26 cellular contexts compared by ENCODE assay signal in the genomic region with DNA sequence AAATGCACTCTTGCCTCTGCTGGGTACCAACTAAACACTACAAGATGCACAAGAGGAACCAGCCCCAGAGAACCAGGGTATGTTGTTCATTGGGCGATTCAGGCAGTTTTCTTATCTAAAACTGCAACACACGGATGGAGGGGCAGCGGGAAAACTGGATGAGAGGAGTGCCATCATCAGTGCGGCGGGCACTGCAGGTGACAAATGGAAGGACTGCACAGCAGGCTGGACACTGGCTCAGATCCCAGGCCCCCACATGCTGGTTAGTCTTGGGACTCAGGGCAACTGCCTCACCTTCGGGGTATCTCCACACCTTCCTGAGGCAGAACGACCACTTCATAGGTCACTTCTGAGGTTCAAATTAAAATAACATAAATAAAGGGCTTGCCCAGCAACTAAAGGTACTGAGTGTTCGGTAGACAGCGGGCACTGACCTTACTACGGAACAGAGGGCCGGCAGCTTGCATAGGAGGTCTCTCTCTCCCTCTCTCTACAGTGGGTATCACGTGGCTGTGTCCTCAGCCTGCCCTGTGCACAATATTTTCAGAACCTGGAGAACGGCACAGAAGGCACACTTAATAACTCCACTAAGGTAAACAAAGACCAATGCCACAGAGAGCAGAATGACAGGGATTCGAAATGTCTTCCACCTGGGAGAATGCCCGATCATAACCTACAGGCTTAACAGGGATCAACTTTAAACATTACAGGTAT.
DNase-seq lines count a peak whose midpoint lies in the region; ATAC-seq, FAIRE-seq and TF ChIP-seq lines count a peak whose summit lies in the region.
"Had no signal": no experiment of that assay in that cellular context is flagged by ENCODE, and none has a peak within 500 bp of the region (broad histone marks: within the 10 kb centered on the region; RNA-seq: fewer than 3 reads in every experiment).

No MANE protein-coding gene starts in this region.

- no peaks in the 10 kb centered on the region for H3K27me3 Mint-ChIP-seq in H9 (ENCODE audit: low read depth)
- H3K27me3 Mint-ChIP-seq in activated naive CD8-positive, alpha-beta T cell treated with anti-CD3 and anti-CD28 coated beads, Interleukin-2, amount 50 U/mL, for 24 hours, result peaks cover 4% of the 10 kb centered on the region
- H3K27me3 Mint-ChIP-seq: activated CD4-positive, alpha-beta memory T cell treated with anti-CD3 and anti-CD28 coated beads for 36 hours; brain had no signal

- no peak for TF ChIP-seq POLR2A in gastrocnemius medialis (IDR thresholded peaks at IDR 0.05)

- peaks cover 24% of the 10 kb centered on the region; the same call in 1 of the 2 replicates for H3K79me2 ChIP-seq in H9 (ENCODE audit: insufficient read depth, low read length)

- H3K79me1 ChIP-seq in H9 (ENCODE audit: insufficient read depth, low read depth, low read length, poor library complexity, severe bottlenecking), result peaks cover 8% of the 10 kb centered on the region

- no peaks in the 10 kb centered on the region for H3K23me2 ChIP-seq in H9 (ENCODE audit: insufficient read length, low read depth, low read length, poor library complexity, severe bottlenecking)

- no CpG with 5 or more reads among the region's 15 CpGs for WGBS in H9 (ENCODE audit: extremely low coverage, insufficient read length, low lambda C conversion rate)

- ATAC-seq in gastrocnemius medialis (peak in 1 of 2 donors; percentile 36), SK-N-SH treated with all-trans-retinoic acid at 6 μM for 48 hours (no peak)
- no peak for ATAC-seq in activated naive CD8-positive, alpha-beta T cell treated with anti-CD3 and anti-CD28 coated beads, Interleukin-2, amount 50 U/mL, for 24 hours
- ATAC-seq: HCT116; naive thymus-derived CD4-positive, alpha-beta T cell had no signal

- H3K4me3 Mint-ChIP-seq in H9, result no peak overlapping the region
- H3K4me3 Mint-ChIP-seq in activated naive CD8-positive, alpha-beta T cell treated with anti-CD3 and anti-CD28 coated beads, Interleukin-2, amount 50 U/mL, for 24 hours, result no peak overlapping the region
- H3K4me3 Mint-ChIP-seq: activated CD4-positive, alpha-beta memory T cell treated with anti-CD3 and anti-CD28 coated beads for 36 hours; brain; naive thymus-derived CD4-positive, alpha-beta T cell; T-helper 1 cell treated with Interleukin-12 subunit alpha and Interleukin-12 subunit beta and Interleukin-4 antibody, amounts not matched to agents 30 μg/mL and 1 μg/mL, for 36 hours had no signal

- intact Hi-C loops in ascending aorta (cut with DNase I), result loop anchor here (5.0 kb wide), 2 partner anchors 43 to 157 kb away; no protein-coding TSS in a partner anchor
- intact Hi-C loops in gastrocnemius medialis (cut with DNase I; ENCODE audit: low total_unique reads), result loop anchor here (2.0 to 5.0 kb wide), 2 partner anchors 54 to 92 kb away; no protein-coding TSS in a partner anchor

- peak; percentile 9 for FAIRE-seq in islet of Langerhans (lab: Jason Lieb, UNC)
- FAIRE-seq: G401.6, TTC549 had no signal

- H3K27ac Mint-ChIP-seq in H9, result peak overlapping the region in 2 of 3 experiments; percentile 29 to 46; a peak in 2 of 7 replicates
- no peak overlapping the region for H3K27ac Mint-ChIP-seq in activated naive CD8-positive, alpha-beta T cell treated with anti-CD3 and anti-CD28 coated beads, Interleukin-2, amount 50 U/mL, for 24 hours
- H3K27ac Mint-ChIP-seq: activated CD4-positive, alpha-beta memory T cell treated with anti-CD3 and anti-CD28 coated beads for 36 hours; T-helper 1 cell treated with Interleukin-12 subunit alpha and Interleukin-12 subunit beta and Interleukin-4 antibody, amounts not matched to agents 30 μg/mL and 1 μg/mL, for 36 hours had no signal

- H3K4me1 Mint-ChIP-seq in H9, result peaks cover 37 to 44% of the 10 kb centered on the region in 2 experiments
- peaks cover 2% of the 10 kb centered on the region for H3K4me1 Mint-ChIP-seq in activated naive CD8-positive, alpha-beta T cell treated with anti-CD3 and anti-CD28 coated beads, Interleukin-2, amount 50 U/mL, for 24 hours

- no peak overlapping the region for H2AFZ ChIP-seq in H9 (ENCODE audit: low read length)

- no peak overlapping the region for H4K5ac ChIP-seq in H9 (ENCODE audit: insufficient read length, low read depth, low read length)

- no peak overlapping the region for H3K4me3 ChIP-seq in ascending aorta
- no peak overlapping the region for H3K4me3 ChIP-seq in gastrocnemius medialis
- H3K4me3 ChIP-seq: prostate gland, tibial nerve had no signal

- H3K27me3 ChIP-seq in H9 (ENCODE audit: insufficient read depth, low read length) (no peaks in the 10 kb centered on the region), ascending aorta (no peaks in the 10 kb centered on the region), gastrocnemius medialis (no peaks in the 10 kb centered on the region)
- H3K27me3 ChIP-seq: tibial nerve had no signal

- H2BK5ac ChIP-seq in H9 (ENCODE audit: insufficient read length, low read length), result no peak overlapping the region

- no peak overlapping the region for H3K23ac ChIP-seq in H9 (ENCODE audit: insufficient read length, low read depth, low read length)

- H3K4me1 ChIP-seq in H9 (ENCODE audit: insufficient read depth, low read length) (no peaks in the 10 kb centered on the region), ascending aorta (peaks cover 3 to 46% of the 10 kb centered on the region in 2 donors), gastrocnemius medialis (peaks cover 36 to 63% of the 10 kb centered on the region in 2 donors)
- H3K4me1 ChIP-seq: Caco-2, prostate gland had no signal

- no peak overlapping the region for H3K56ac ChIP-seq in H9 (ENCODE audit: insufficient read length, low read depth, low read length)

- H3K36me3 ChIP-seq in ascending aorta, result no peaks in the 10 kb centered on the region
- no peaks in the 10 kb centered on the region for H3K36me3 ChIP-seq in gastrocnemius medialis
- H3K36me3 ChIP-seq: prostate gland, tibial nerve had no signal

- H3K9me3 Mint-ChIP-seq in H9, result no peaks in the 10 kb centered on the region; a peak in 1 of 5 replicates
- H3K9me3 Mint-ChIP-seq in activated naive CD8-positive, alpha-beta T cell treated with anti-CD3 and anti-CD28 coated beads, Interleukin-2, amount 50 U/mL, for 24 hours, result no peaks in the 10 kb centered on the region
- H3K9me3 Mint-ChIP-seq: activated CD4-positive, alpha-beta memory T cell treated with anti-CD3 and anti-CD28 coated beads for 36 hours; brain; T-helper 1 cell treated with Interleukin-12 subunit alpha and Interleukin-12 subunit beta and Interleukin-4 antibody, amounts not matched to agents 30 μg/mL and 1 μg/mL, for 36 hours had no signal

- DNase-seq in H9 (no peak), ascending aorta (ENCODE audit: low spot score in 2 of 2) (no peak), gastrocnemius medialis (no peak), SIG-M5 treated with dmso at 0.1 percent for 504 hours (lab: John Stamatoyannopoulos, UW; ENCODE audit: unreplicated experiment) (no peak)
- no peak for DNase-seq in activated naive CD8-positive, alpha-beta T cell treated with anti-CD3 and anti-CD28 coated beads, Interleukin-2, amount 50 U/mL, for 24 hours
- DNase-seq: activated CD4-positive, alpha-beta memory T cell treated with anti-CD3 and anti-CD28 coated beads for 36 hours; activated CD4-positive, alpha-beta T cell treated with anti-CD3 and anti-CD28 coated beads for 1 hour; activated CD8-positive, alpha-beta memory T cell treated with anti-CD3 and anti-CD28 coated beads, Interleukin-2, amount 50 U/mL, for 4 hours; activated naive CD4-positive, alpha-beta T cell; Caco-2; midbrain; naive thymus-derived CD4-positive, alpha-beta T cell; NCI-H2029 treated with DMSO at 0.1 percent for 48 hours; NCI-H345; nucleus accumbens; stimulated activated CD4-positive, alpha-beta T cell treated with anti-CD3 and anti-CD28 coated beads, Interleukin-4, amount 100 ng/mL, for 24 hours had no signal

- no peak overlapping the region for H4K91ac ChIP-seq in H9 (ENCODE audit: insufficient read length, low read depth, low read length)

- H2BK20ac ChIP-seq in H9 (ENCODE audit: low read depth, low read length, poor library complexity, severe bottlenecking), result no peak overlapping the region

- no peak overlapping the region for H2BK12ac ChIP-seq in H9 (ENCODE audit: insufficient read length, low read depth, low read length)

- in situ Hi-C loops in gastrocnemius medialis (cut with MboI; ENCODE audit: low sequenced_read_pairs in 4 of 4), result no loop called here

- no peak overlapping the region for H3K27ac ChIP-seq in H9 (ENCODE audit: insufficient read length, low read depth, low read length)
- peak overlapping the region; percentile 41 to 72 for H3K27ac ChIP-seq in ascending aorta
- H3K27ac ChIP-seq in gastrocnemius medialis, result peak overlapping the region; percentile 33 to 73 (median 59)
- H3K27ac ChIP-seq: epithelial cell of prostate, tibial nerve had no signal

- no peak overlapping the region for H3K4ac ChIP-seq in H9 (ENCODE audit: low read depth, low read length)

- H2AK5ac ChIP-seq in H9 (ENCODE audit: insufficient read length, low read length), result no peak overlapping the region

- H3K14ac ChIP-seq in H9 (ENCODE audit: insufficient read depth, low read length), result no peak overlapping the region; the same call in 1 of the 2 replicates

- TF ChIP-seq CTCF in H9 (conservative IDR thresholded peaks at IDR 0.05), result no peak
- TF ChIP-seq CTCF in ascending aorta (IDR thresholded peaks at IDR 0.05), result no peak
- no peak for TF ChIP-seq CTCF in gastrocnemius medialis (IDR thresholded peaks at IDR 0.05 in 4 of 5, conservative IDR thresholded peaks at IDR 0.05 in 1 of 5)

- peaks cover 6 to 8% (median 7%) of the 10 kb centered on the region in 3 experiments; a peak in 6 of 7 replicates for H3K36me3 Mint-ChIP-seq in H9 (ENCODE audit: insufficient read depth in 1 of 3, low read depth in 3 of 3)
- H3K36me3 Mint-ChIP-seq in activated naive CD8-positive, alpha-beta T cell treated with anti-CD3 and anti-CD28 coated beads, Interleukin-2, amount 50 U/mL, for 24 hours (ENCODE audit: low read depth), result no peaks in the 10 kb centered on the region
- H3K36me3 Mint-ChIP-seq: activated CD4-positive, alpha-beta memory T cell treated with anti-CD3 and anti-CD28 coated beads for 36 hours had no signal

- no peaks in the 10 kb centered on the region for H4K20me1 ChIP-seq in H9 (ENCODE audit: control insufficient read depth, insufficient read depth, insufficient read length)

- no peak overlapping the region for H3K18ac ChIP-seq in H9 (ENCODE audit: insufficient read length, low read depth, low read length)

- H3K9me3 ChIP-seq in H9 (ENCODE audit: control insufficient read depth, low read depth, low read length), result no peaks in the 10 kb centered on the region
- no peaks in the 10 kb centered on the region for H3K9me3 ChIP-seq in ascending aorta
- no peaks in the 10 kb centered on the region for H3K9me3 ChIP-seq in gastrocnemius medialis
- H3K9me3 ChIP-seq: prostate gland, tibial nerve had no signal

- no peak overlapping the region for H2BK120ac ChIP-seq in H9 (ENCODE audit: low read depth, low read length, poor library complexity, severe bottlenecking)

- no peak overlapping the region for H3T11ph ChIP-seq in H9 (ENCODE audit: low read length)

- no peak overlapping the region for H3K4me2 ChIP-seq in H9 (ENCODE audit: insufficient read depth, insufficient read length, low read length)

- no peak overlapping the region for H3K9ac ChIP-seq in H9 (ENCODE audit: extremely low read depth, insufficient read length, low read length)

- no peak overlapping the region for H2BK15ac ChIP-seq in H9 (ENCODE audit: low read depth, low read length)

- H4K8ac ChIP-seq in H9 (replicated peaks; ENCODE audit: insufficient read length, low read depth, low read length), result no peak overlapping the region

TF ChIP-seq in SK-N-SH treated with all-trans-retinoic acid at 6 μM for 48 hours, 23 proteins besides CTCF, POLR2A, EP300 and RAD21 (continues in another document):
- TF ChIP-seq ZNF70 (CRISPR knock-in tag; IDR thresholded peaks at IDR 0.05), result no peak
